In the genomic region with DNA sequence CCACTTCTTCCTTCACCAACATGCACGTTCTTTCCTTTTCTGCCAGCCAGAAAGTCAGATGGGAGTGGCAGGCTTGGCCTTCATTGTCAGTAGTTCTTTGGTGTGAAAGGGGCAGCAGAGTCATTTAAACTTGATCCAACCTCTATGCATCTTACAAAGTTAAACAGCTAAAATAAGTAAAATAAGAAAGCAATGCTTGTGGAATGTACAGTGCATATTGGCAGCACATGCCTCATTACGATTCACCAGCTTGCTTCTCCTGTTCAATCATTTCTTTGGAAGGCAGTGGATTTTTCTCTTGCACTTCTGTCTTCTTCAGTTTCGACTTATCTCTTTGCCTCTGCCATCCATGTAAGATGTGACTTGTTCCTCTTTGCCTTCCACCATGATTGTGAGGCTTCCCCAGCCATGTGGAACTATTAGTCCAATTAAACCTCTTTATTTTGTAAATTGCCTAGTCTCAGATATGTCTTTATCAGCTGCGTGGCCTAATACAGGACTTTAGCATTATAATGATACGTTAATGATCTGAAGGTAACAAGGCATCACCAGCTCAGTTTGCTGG, we compare ENCODE assay signal across 29 cellular contexts. TPM values are rescaled to one million over a fixed set of nuclear protein-coding genes. Genes with fewer than 3 reads are reported as not detected.
DNase-seq lines count a peak whose midpoint lies in the region; ATAC-seq, FAIRE-seq and TF ChIP-seq lines count a peak whose summit lies in the region.
"Had no signal": no experiment of that assay in that cellular context is flagged by ENCODE, and none has a peak within 500 bp of the region (broad histone marks: within the 10 kb centered on the region; RNA-seq: fewer than 3 reads in every experiment).

No MANE protein-coding gene starts in this region.

- no peak for DNase-seq in GM12892 (ENCODE audit: insufficient read length)
- DNase-seq in adipocyte (ENCODE audit: low read depth) = peak; percentile 27
- peak; percentile 31 for DNase-seq in fibroblast of mammary gland (ENCODE audit: low read depth)
- no peak for DNase-seq in osteoblast (ENCODE audit: insufficient read length, low spot score, missing footprints)
- no peak for DNase-seq in NCI-H1436 treated with DMSO at 0.1 percent for 48 hours (lab: John Stamatoyannopoulos, UW)
- no peak for DNase-seq in right cardiac atrium
- DNase-seq: AML-193; C1 segment of cervical spinal cord; CD8-positive, alpha-beta T cell; DND-41; KG1; NCI-H1105 treated with DMSO at 0.1 percent for 48 hours; NCI-H1694; NCI-H2081; NCI-H2171; NCI-H345; NCI-H524; NCI-H82 had no signal

- H3K27ac ChIP-seq in osteoblast (ENCODE audit: low read depth, low read length) (no peak overlapping the region), right cardiac atrium (ENCODE audit: low read length) (no peak overlapping the region)
- H3K27ac ChIP-seq: HL-60, SJSA1 had no signal

- H2AFZ ChIP-seq in osteoblast (ENCODE audit: low read length) = peak overlapping the region; percentile 6
- H2AFZ ChIP-seq: GM23338 had no signal

- no peaks in the 10 kb centered on the region for H3K79me2 ChIP-seq in osteoblast (ENCODE audit: insufficient read depth, low read length)

- TF ChIP-seq CTCF in fibroblast of mammary gland (conservative IDR thresholded peaks at IDR 0.05; ENCODE audit: control insufficient read depth, insufficient read depth, low read depth, low read length) = no peak
- TF ChIP-seq CTCF in osteoblast (IDR thresholded peaks at IDR 0.05; ENCODE audit: extremely low read depth, low read depth, low read length) = no peak

- no peaks in the 10 kb centered on the region for H4K20me1 ChIP-seq in osteoblast (ENCODE audit: insufficient read depth, low read length)

- H3K27me3 ChIP-seq in adipocyte (replicated peaks; ENCODE audit: control insufficient read depth, insufficient read depth, low read length) (no peaks in the 10 kb centered on the region), osteoblast (ENCODE audit: insufficient read depth, low read length) (no peaks in the 10 kb centered on the region), right cardiac atrium (ENCODE audit: control insufficient read depth, insufficient read depth) (no peaks in the 10 kb centered on the region)
- H3K27me3 ChIP-seq: SJSA1 had no signal

- WGBS in right cardiac atrium = 82% methylated on average over 5 of the region's 5 CpGs

- H3K4me1 ChIP-seq in adipocyte (ENCODE audit: control insufficient read depth, insufficient read depth, low read length) (peaks cover 3% of the 10 kb centered on the region), osteoblast (ENCODE audit: insufficient read depth, low read length) (no peaks in the 10 kb centered on the region), right cardiac atrium (ENCODE audit: control insufficient read depth, insufficient read depth, low read length) (no peaks in the 10 kb centered on the region)

- no peak for TF ChIP-seq POLR2A in GM12892 (IDR thresholded peaks at IDR 0.05; ENCODE audit: low read depth, low read length)

- H3K4me2 ChIP-seq in osteoblast (ENCODE audit: insufficient read depth, low read length) = no peak overlapping the region
- H3K4me2 ChIP-seq: GM23338 had no signal

- H3K4me3 ChIP-seq in adipocyte (ENCODE audit: low read length) (no peak overlapping the region), fibroblast of mammary gland (ENCODE audit: control insufficient read depth, low read depth, low read length) (no peak overlapping the region), osteoblast (ENCODE audit: insufficient read depth, low read length) (no peak overlapping the region), right cardiac atrium (ENCODE audit: low read length) (no peak overlapping the region)
- H3K4me3 ChIP-seq: GM23338, HAP-1, SJSA1 had no signal

- ATAC-seq in right cardiac atrium (no peak), GM19351 (IDR thresholded peaks at IDR 0.05; ENCODE audit: unreplicated experiment) (no peak)
- ATAC-seq: CD8-positive, alpha-beta T cell; GM23338; HepG2 had no signal

- intact Hi-C loops in right cardiac atrium (cut with DNase I) = no loop called here

- H3K9ac ChIP-seq in adipocyte (ENCODE audit: low read length) = no peak overlapping the region

- H3K9me3 ChIP-seq in adipocyte (ENCODE audit: control insufficient read depth, low read length) (peaks cover 14% of the 10 kb centered on the region), osteoblast (ENCODE audit: low read depth, low read length) (no peaks in the 10 kb centered on the region), right cardiac atrium (ENCODE audit: control insufficient read depth, low read length) (no peaks in the 10 kb centered on the region)
- H3K9me3 ChIP-seq: SJSA1 had no signal

- H3K36me3 ChIP-seq in adipocyte (ENCODE audit: control insufficient read depth, insufficient read depth, low read length, severe bottlenecking) = peaks cover 2% of the 10 kb centered on the region
- H3K36me3 ChIP-seq in osteoblast (ENCODE audit: insufficient read depth, low read length) = no peaks in the 10 kb centered on the region
- H3K36me3 ChIP-seq: HAP-1, SJSA1 had no signal

- FAIRE-seq in GM12892 (lab: Jason Lieb, UNC) = peak; percentile 30
- FAIRE-seq: G401.6, HepG2, RCC 7860 had no signal

RNA-seq across cellular contexts. Expression of a gene that starts 14.8 kb away (rescaled TPM):
- polyA plus RNA-seq in GM12892 (2012; ENCODE audit: missing spikeins) = 0.15 TPM
- total RNA-seq in osteoblast = under 0.01 TPM in 1 of 2 replicates, not detected in the other
- total RNA-seq in right cardiac atrium = 1 to 10 TPM in 1 of 4 donors, under 1 TPM in 2, not detected in 1; 0.40 to 3.8 (median 0.44) TPM
- polyA plus RNA-seq in right cardiac atrium = 7.3 TPM
- total RNA-seq: A172; CD8-positive, alpha-beta T cell; HepG2; HT-29 had no signal
- polyA plus RNA-seq: AG04450, HepG2 had no signal

RNA-seq across cellular contexts. Expression of a gene that starts 15.9 kb away (rescaled TPM):
- 28.0 TPM for polyA plus RNA-seq in GM12892 (2012; ENCODE audit: missing spikeins)
- 18.9 and 26.1 TPM in 2 replicates for total RNA-seq in osteoblast
- 10 to 100 TPM in 3 of 4 donors, 1 to 10 TPM in 1; 8.0 to 17.9 (median 13.3) TPM for total RNA-seq in right cardiac atrium
- 14.0 TPM for polyA plus RNA-seq in right cardiac atrium

RNA-seq across cellular contexts. Expression of a gene that starts 29.7 kb away (rescaled TPM):
- not detected for polyA plus RNA-seq in GM12892 (2012; ENCODE audit: missing spikeins)
- not detected in 2 replicates for total RNA-seq in osteoblast
- total RNA-seq in right cardiac atrium = 1 to 10 TPM; 2.9 to 5.2 (median 4.3) TPM
- polyA plus RNA-seq in right cardiac atrium = 4.2 TPM
- total RNA-seq: A172; CD8-positive, alpha-beta T cell; HepG2 had no signal
- polyA plus RNA-seq: AG04450, HepG2 had no signal

RNA-seq across cellular contexts. Expression of a gene that starts 42.5 kb away (rescaled TPM):
- 13.2 TPM for polyA plus RNA-seq in GM12892 (2012; ENCODE audit: missing spikeins)
- total RNA-seq in osteoblast (not detected in 2 replicates), right cardiac atrium (under 1 TPM in 1 of 4 donors, not detected in 3; 0.31 TPM)
- polyA plus RNA-seq in right cardiac atrium = 0.66 TPM
- total RNA-seq: HepG2 had no signal
- polyA plus RNA-seq: AG04450 had no signal

Comparison
In these comparisons a context has a peak if more than half of its experiments do, and no peak if none do; other contexts are left out.
1. DNase-seq: peak in adipocyte (single experiment) and fibroblast of mammary gland (single experiment); none in GM12892 (single experiment), osteoblast (single experiment), NCI-H1436 treated with DMSO at 0.1 percent for 48 hours (single experiment) and right cardiac atrium (0 of 3).